ENCODE assay signal across 8 cellular contexts in the genomic region with DNA sequence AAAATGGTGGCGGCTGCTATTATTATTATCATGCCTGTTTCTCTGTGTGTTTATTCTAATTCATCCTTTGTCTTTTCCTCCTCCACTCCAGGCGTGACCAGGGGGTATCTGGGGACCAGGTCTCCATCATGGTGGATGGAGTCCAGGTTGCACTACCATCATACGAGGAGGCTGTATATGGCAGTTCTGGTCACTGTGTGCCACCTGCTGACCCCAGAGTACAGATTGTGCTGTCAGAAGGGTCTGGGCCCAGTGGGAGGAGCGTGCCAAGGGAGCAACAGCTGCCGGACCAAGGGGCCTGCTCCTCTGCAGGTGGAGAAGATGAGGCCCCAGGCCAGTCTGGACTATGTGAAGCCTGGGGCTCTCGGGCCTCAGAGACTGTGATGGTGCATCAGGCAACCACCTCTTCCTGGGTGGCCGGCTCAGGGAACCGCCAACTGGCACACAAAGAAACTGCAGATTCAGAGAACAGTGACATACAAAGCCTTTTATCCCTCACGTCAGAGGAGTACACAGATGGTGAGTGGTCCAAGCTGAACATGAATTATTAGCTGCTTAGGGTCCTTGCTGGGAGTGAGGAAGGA. TPM values are rescaled to one million over a fixed set of nuclear protein-coding genes. Genes with fewer than 3 reads are reported as not detected.
DNase-seq lines count a peak whose midpoint lies in the region; ATAC-seq, FAIRE-seq and TF ChIP-seq lines count a peak whose summit lies in the region.

No MANE protein-coding gene starts in this region.

- H3K4me3 ChIP-seq in astrocyte (ENCODE audit: insufficient read depth, low read depth, low read length), result no peak overlapping the region

- H3K4me3 Mint-ChIP-seq in astrocyte (ENCODE audit: unreplicated experiment), result no peak overlapping the region
- H3K4me3 Mint-ChIP-seq in neural crest cell, result no peak overlapping the region

- H2AFZ ChIP-seq in astrocyte (ENCODE audit: low read depth, low read length), result no peak overlapping the region

- H3K4me1 ChIP-seq in astrocyte (ENCODE audit: insufficient read depth, low read length), result peaks cover 8% of the 10 kb centered on the region

- no peaks in the 10 kb centered on the region for H3K27me3 ChIP-seq in astrocyte (ENCODE audit: insufficient read depth, low read length)

- H3K36me3 ChIP-seq in astrocyte (ENCODE audit: insufficient read depth, low read length), result peaks cover 17% of the 10 kb centered on the region

- no peaks in the 10 kb centered on the region for H3K79me2 ChIP-seq in astrocyte (ENCODE audit: insufficient read depth, low read length)

- peak; percentile 32 for TF ChIP-seq CTCF in astrocyte (IDR thresholded peaks at IDR 0.05; ENCODE audit: insufficient read depth, low read depth, low read length)
- peak; percentile 47 for TF ChIP-seq CTCF in neural crest cell (conservative IDR thresholded peaks at IDR 0.05)

- H4K20me1 ChIP-seq in astrocyte (ENCODE audit: insufficient read depth, low read length), result peaks cover 7% of the 10 kb centered on the region

- peaks cover 17% of the 10 kb centered on the region for H3K4me1 Mint-ChIP-seq in astrocyte (ENCODE audit: low read depth, unreplicated experiment)
- H3K4me1 Mint-ChIP-seq in neural crest cell, result peaks cover 42% of the 10 kb centered on the region

- peaks cover 45% of the 10 kb centered on the region for H3K36me3 Mint-ChIP-seq in astrocyte (ENCODE audit: low read depth, unreplicated experiment)
- no peaks in the 10 kb centered on the region for H3K36me3 Mint-ChIP-seq in neural crest cell (ENCODE audit: low read depth)

- no peaks in the 10 kb centered on the region for H3K27me3 Mint-ChIP-seq in astrocyte (ENCODE audit: low read depth, unreplicated experiment)
- H3K27me3 Mint-ChIP-seq in neural crest cell (ENCODE audit: low read depth), result no peaks in the 10 kb centered on the region

- no peak overlapping the region for H3K9ac ChIP-seq in astrocyte (ENCODE audit: low read length)

- H3K27ac Mint-ChIP-seq in astrocyte (ENCODE audit: unreplicated experiment), result no peak overlapping the region
- H3K27ac Mint-ChIP-seq in neural crest cell (ENCODE audit: unreplicated experiment), result peak overlapping the region; percentile 83

- peak; percentile 66 for DNase-seq in NCI-H146 (lab: John Stamatoyannopoulos, UW)
- DNase-seq in NCI-H146 treated with DMSO at 0.1 percent for 48 hours (lab: John Stamatoyannopoulos, UW; ENCODE audit: unreplicated experiment), result no peak
- DNase-seq in NCI-H2227 treated with DMSO at 0.1 percent for 48 hours (lab: John Stamatoyannopoulos, UW), result peak; percentile 52
- DNase-seq in astrocyte (ENCODE audit: low read depth), result no peak
- DNase-seq in neural crest cell (ENCODE audit: low read depth, low spot score), result peak; percentile 51
- DNase-seq in RCC 7860 (ENCODE audit: low spot score), result no peak
- DNase-seq in GM19240 (ENCODE audit: insufficient read length, low spot score), result no peak

- no peak overlapping the region for H3K27ac ChIP-seq in astrocyte (ENCODE audit: low read depth, low read length)

- FAIRE-seq in astrocyte (lab: Jason Lieb, UNC), result no peak
- FAIRE-seq in RCC 7860 (lab: Jason Lieb, UNC), result no peak

- no peak overlapping the region for H3K4me2 ChIP-seq in astrocyte (ENCODE audit: low read length)

- ATAC-seq in HG03378 (IDR thresholded peaks at IDR 0.05; ENCODE audit: unreplicated experiment), result no peak

- H3K9me3 Mint-ChIP-seq in astrocyte (ENCODE audit: unreplicated experiment) (peaks cover 3% of the 10 kb centered on the region), neural crest cell (no peaks in the 10 kb centered on the region)

- no peaks in the 10 kb centered on the region for H3K9me3 ChIP-seq in astrocyte (ENCODE audit: insufficient read depth, low read depth, low read length)

RNA-seq across cellular contexts. Expression of gene SRSF5, which starts 58.3 kb away (rescaled TPM):
- total RNA-seq in astrocyte (195 and 203 TPM in 2 replicates), neural crest cell (356 and 377 TPM in 2 replicates)

Comparison
In these comparisons a context has a peak if more than half of its experiments do, and no peak if none do; other contexts are left out.
1. DNase-seq: peak in NCI-H146 (single experiment), NCI-H2227 treated with DMSO at 0.1 percent for 48 hours (single experiment) and neural crest cell (single experiment); none in NCI-H146 treated with DMSO at 0.1 percent for 48 hours (single experiment), astrocyte (single experiment), RCC 7860 (single experiment) and GM19240 (single experiment).